ENCODE assay signal across 8 cellular contexts in genomic region chr10:23094786-23095403, GRCh38. TPM values are rescaled to one million over a fixed set of nuclear protein-coding genes. Genes with fewer than 3 reads are reported as not detected.
DNase-seq lines count a peak whose midpoint lies in the region; ATAC-seq and TF ChIP-seq lines count a peak whose summit lies in the region.

No MANE protein-coding gene starts in this region.

- peak overlapping the region; percentile 93 to 94 for H3K27ac ChIP-seq in ascending aorta
- H3K27ac ChIP-seq in liver (ENCODE audit: low read depth in 1 of 2, low read length in 2 of 2) = peak overlapping the region; percentile 87 to 92
- H3K27ac ChIP-seq in tibial artery = peak overlapping the region; percentile 93 to 96

- H3K4me3 ChIP-seq in ascending aorta (peak overlapping the region; percentile 86 to 90), liver (ENCODE audit: low read depth in 1 of 3, low read length in 3 of 3) (peak overlapping the region in 1 of 3 donors; percentile 23), tibial artery (peak overlapping the region; percentile 92 to 96)

- H3K4me1 ChIP-seq in ascending aorta = peaks cover 0 to 11% of the 10 kb centered on the region in 2 donors
- peaks cover 6 to 37% (median 23%) of the 10 kb centered on the region in 4 donors for H3K4me1 ChIP-seq in liver (ENCODE audit: control insufficient read depth in 4 of 4, insufficient read depth in 4 of 4, low read length in 3 of 4)
- peaks cover 6 to 23% (median 11%) of the 10 kb centered on the region in 4 donors for H3K4me1 ChIP-seq in tibial artery

- H3K9ac ChIP-seq in liver (ENCODE audit: low read depth in 1 of 2, low read length in 2 of 2) = no peak overlapping the region

- peaks cover 0 to 3% of the 10 kb centered on the region in 2 donors for H3K9me3 Mint-ChIP-seq in activated T-cell treated with anti-CD3 and anti-CD28 coated beads, Interleukin-2, amount 50 U/mL, for 72 hours

- H3K4me1 Mint-ChIP-seq in activated T-cell treated with anti-CD3 and anti-CD28 coated beads, Interleukin-2, amount 50 U/mL, for 72 hours (ENCODE audit: low read depth) = peaks cover 32% of the 10 kb centered on the region

- no peaks in the 10 kb centered on the region for H3K27me3 Mint-ChIP-seq in activated T-cell treated with anti-CD3 and anti-CD28 coated beads, Interleukin-2, amount 50 U/mL, for 72 hours (ENCODE audit: low read depth)

- H3K36me3 ChIP-seq in ascending aorta (no peaks in the 10 kb centered on the region), liver (ENCODE audit: control insufficient read depth in 4 of 4, insufficient read depth in 3 of 4, low read depth in 1 of 4, low read length in 3 of 4) (no peaks in the 10 kb centered on the region), tibial artery (no peaks in the 10 kb centered on the region)

- ATAC-seq in activated T-cell treated with anti-CD3 and anti-CD28 coated beads, Interleukin-2, amount 50 U/mL, for 72 hours (replicated peaks in 1 of 2) = no peak
- no peak for ATAC-seq in GM18520 (IDR thresholded peaks at IDR 0.05; ENCODE audit: unreplicated experiment)

- TF ChIP-seq CTCF in ascending aorta (IDR thresholded peaks at IDR 0.05) = no peak
- no peak for TF ChIP-seq CTCF in liver (IDR thresholded peaks at IDR 0.05; ENCODE audit: low read depth, low read length, missing input control)
- no peak for TF ChIP-seq CTCF in tibial artery (IDR thresholded peaks at IDR 0.05)

- no peak for DNase-seq in activated T-cell treated with anti-CD3 and anti-CD28 coated beads, Interleukin-2, amount 50 U/mL, for 72 hours
- no peak for DNase-seq in activated T-cell treated with anti-CD3 and anti-CD28 coated beads, Interleukin-2, amount 50 U/mL, for 1 hour
- DNase-seq in ascending aorta (ENCODE audit: low spot score in 2 of 2) = no peak
- no peak for DNase-seq in tibial artery
- no peak for DNase-seq in kidney glomerular epithelial cell (lab: John Stamatoyannopoulos, UW)
- DNase-seq in NCI-H2081 (lab: John Stamatoyannopoulos, UW) = no peak

- no peak for TF ChIP-seq RAD21 in liver (IDR thresholded peaks at IDR 0.05)

- WGBS in liver = 44% methylated on average over 8 of the region's 8 CpGs

- H3K9me3 ChIP-seq in ascending aorta (peaks cover 0 to 13% of the 10 kb centered on the region in 2 donors), liver (ENCODE audit: control insufficient read depth in 4 of 4, low read length in 3 of 4) (peaks cover 0 to 4% (median 0%) of the 10 kb centered on the region in 4 donors), tibial artery (peaks cover 0 to 6% (median 4%) of the 10 kb centered on the region in 3 donors)

- H3K27me3 ChIP-seq in ascending aorta = no peaks in the 10 kb centered on the region
- H3K27me3 ChIP-seq in liver (ENCODE audit: control insufficient read depth in 4 of 4, insufficient read depth in 4 of 4, low read length in 3 of 4) = no peaks in the 10 kb centered on the region
- H3K27me3 ChIP-seq in tibial artery = no peaks in the 10 kb centered on the region

- intact Hi-C loops in ascending aorta (cut with DNase I) = loop anchor here (1.0 to 10.0 kb wide), 11 partner anchors 28 to 1760 kb away; partner anchors contain the start of genes ARHGAP21, BMI1, DNAJC1 and OTUD1
- intact Hi-C loops in tibial artery (cut with DNase I; ENCODE audit: low total_unique reads) = loop anchor here (5.0 to 10.0 kb wide), 2 partner anchors 342 to 380 kb away; partner anchors contain the start of genes OTUD1 and PIP4K2A

- H3K27ac Mint-ChIP-seq in activated T-cell treated with anti-CD3 and anti-CD28 coated beads, Interleukin-2, amount 50 U/mL, for 72 hours = peak overlapping the region; percentile 90

- peaks cover 3% of the 10 kb centered on the region in 2 donors for H3K36me3 Mint-ChIP-seq in activated T-cell treated with anti-CD3 and anti-CD28 coated beads, Interleukin-2, amount 50 U/mL, for 72 hours (ENCODE audit: insufficient read depth in 2 of 2)

- peak overlapping the region; percentile 73 to 96 for H3K4me3 Mint-ChIP-seq in activated T-cell treated with anti-CD3 and anti-CD28 coated beads, Interleukin-2, amount 50 U/mL, for 72 hours

TF ChIP-seq in liver, 16 proteins besides CTCF, POLR2A, EP300 and RAD21:
- no peak for TF ChIP-seq GABPA (IDR thresholded peaks at IDR 0.05 in 1 of 2, conservative IDR thresholded peaks at IDR 0.05 in 1 of 2)
- no peak for TF ChIP-seq ZBTB33 (IDR thresholded peaks at IDR 0.05)
- TF ChIP-seq EGR1 (IDR thresholded peaks at IDR 0.05; ENCODE audit: low read depth in 2 of 2) = no peak
- no peak for TF ChIP-seq HNF4A (conservative IDR thresholded peaks at IDR 0.05)
- no peak for TF ChIP-seq JUND (IDR thresholded peaks at IDR 0.05)
- no peak for TF ChIP-seq REST (IDR thresholded peaks at IDR 0.05)
- no peak for TF ChIP-seq FOXA1 (IDR thresholded peaks at IDR 0.05)
- TF ChIP-seq TAF1 (conservative IDR thresholded peaks at IDR 0.05) = no peak
- no peak for TF ChIP-seq HNF4G (IDR thresholded peaks at IDR 0.05)
- no peak for TF ChIP-seq YY1 (IDR thresholded peaks at IDR 0.05)
- no peak for TF ChIP-seq ATF3 (IDR thresholded peaks at IDR 0.05)
- no peak for TF ChIP-seq MAX (IDR thresholded peaks at IDR 0.05)
- TF ChIP-seq NR2F2 (IDR thresholded peaks at IDR 0.05) = no peak
- TF ChIP-seq SP1 (IDR thresholded peaks at IDR 0.05) = no peak
- TF ChIP-seq RXRA (IDR thresholded peaks at IDR 0.05) = no peak
- TF ChIP-seq FOXA2 (IDR thresholded peaks at IDR 0.05) = no peak

RNA-seq across cellular contexts. Expression of gene MSRB2, which starts 0.5 kb away (rescaled TPM):
- total RNA-seq in activated T-cell treated with anti-CD3 and anti-CD28 coated beads, Interleukin-2, amount 50 U/mL, for 72 hours = 10 to 100 TPM; 15.0 TPM
- total RNA-seq in ascending aorta (38.0 TPM), liver (1 to 10 TPM; 7.3 to 9.7 TPM)
- polyA plus RNA-seq in liver = 10 to 100 TPM; 19.2 to 69.4 TPM
